Comparison of ENCODE assay signal across 12 cellular contexts in genomic region chr11:16981651-16982194, GRCh38. TPM values are rescaled to one million over a fixed set of nuclear protein-coding genes. Genes with fewer than 3 reads are reported as not detected.
DNase-seq lines count a peak whose midpoint lies in the region; ATAC-seq, FAIRE-seq and TF ChIP-seq lines count a peak whose summit lies in the region.
"Had no signal": no experiment of that assay in that cellular context is flagged by ENCODE, and none has a peak within 500 bp of the region (broad histone marks: within the 10 kb centered on the region; RNA-seq: fewer than 3 reads in every experiment).

No MANE protein-coding gene starts in this region.

- no peak for FAIRE-seq in small intestine (lab: Jason Lieb, UNC)

- WGBS in endodermal cell (ENCODE audit: insufficient coverage in 1 of 2, insufficient read length in 1 of 2), 2 experiments = 40 to 67% methylated on average over 3 to 9 of the region's 9 CpGs
- no CpG with 5 or more reads among the region's 9 CpGs for WGBS in mesendoderm (ENCODE audit: extremely low coverage, insufficient coverage, low lambda C conversion rate)
- 60 to 67% (median 66%) methylated on average over 9 of the region's 9 CpGs for WGBS in small intestine, 3 donors

- ATAC-seq in Right ventricle myocardium inferior = peak; percentile 71
- ATAC-seq: stimulated activated memory B cell treated with anti-CD40 and anti-IgM and Interleukin-4, amounts not matched to agents 10 μg/mL and 1 μg/mL and 100 μg/mL, for 72 hours had no signal

- no peak overlapping the region for H3K27ac Mint-ChIP-seq in endodermal cell

- no peaks in the 10 kb centered on the region for H3K79me1 ChIP-seq in mesendoderm (ENCODE audit: low read length)

- no peak overlapping the region for H2BK5ac ChIP-seq in mesendoderm (ENCODE audit: low read length)

- no peak for TF ChIP-seq CTCF in endodermal cell (conservative IDR thresholded peaks at IDR 0.05)

- no peak overlapping the region for H2AK5ac ChIP-seq in mesendoderm (ENCODE audit: low read length)

- H3K9me3 ChIP-seq in endodermal cell (ENCODE audit: control insufficient read depth, low read length) (no peaks in the 10 kb centered on the region), small intestine (ENCODE audit: control insufficient read depth, low read depth) (no peaks in the 10 kb centered on the region)
- H3K9me3 ChIP-seq: BLaER1 had no signal

- no peak overlapping the region for H3K18ac ChIP-seq in mesendoderm (ENCODE audit: low read length)

- H3K27me3 ChIP-seq in endodermal cell (ENCODE audit: control insufficient read depth, insufficient read depth, low read length, poor library complexity, severe bottlenecking) (no peaks in the 10 kb centered on the region), mesendoderm (ENCODE audit: insufficient read depth, low read length, poor library complexity) (no peaks in the 10 kb centered on the region), small intestine (ENCODE audit: control insufficient read depth in 2 of 2, insufficient read depth in 2 of 2, low read length in 2 of 2) (no peaks in the 10 kb centered on the region)
- H3K27me3 ChIP-seq: BLaER1 had no signal

- H3K4me3 Mint-ChIP-seq in endodermal cell = no peak overlapping the region
- H3K4me3 Mint-ChIP-seq: stimulated activated memory B cell treated with anti-CD40 and anti-IgM and Interleukin-4, amounts not matched to agents 10 μg/mL and 1 μg/mL and 100 μg/mL, for 72 hours had no signal

- H3K36me3 Mint-ChIP-seq in endodermal cell (ENCODE audit: low read depth) = no peaks in the 10 kb centered on the region
- H3K36me3 Mint-ChIP-seq: stimulated activated memory B cell treated with anti-CD40 and anti-IgM and Interleukin-4, amounts not matched to agents 10 μg/mL and 1 μg/mL and 100 μg/mL, for 72 hours had no signal

- H3K4me3 ChIP-seq in endodermal cell (ENCODE audit: low read length) = no peak overlapping the region
- no peak overlapping the region for H3K4me3 ChIP-seq in mesendoderm (ENCODE audit: low read length)
- H3K4me3 ChIP-seq in small intestine (ENCODE audit: low read depth in 1 of 2, low read length in 2 of 2) = no peak overlapping the region
- H3K4me3 ChIP-seq: BLaER1 had no signal

- H3K27me3 Mint-ChIP-seq in endodermal cell (ENCODE audit: insufficient read depth) = peaks cover 7% of the 10 kb centered on the region
- H3K27me3 Mint-ChIP-seq: stimulated activated memory B cell treated with anti-CD40 and anti-IgM and Interleukin-4, amounts not matched to agents 10 μg/mL and 1 μg/mL and 100 μg/mL, for 72 hours had no signal

- H4K8ac ChIP-seq in mesendoderm (ENCODE audit: low read depth, low read length) = no peak overlapping the region

- no peak overlapping the region for H4K5ac ChIP-seq in mesendoderm (ENCODE audit: low read length)

- DNase-seq in Right ventricle myocardium inferior (ENCODE audit: missing footprints) (no peak), cardiac septum (ENCODE audit: low spot score) (no peak), endodermal cell (peak; percentile 68), mesendoderm (peak; percentile 88), small intestine (no peak), NK-92 (lab: John Stamatoyannopoulos, UW; ENCODE audit: unreplicated experiment) (no peak), DMS114 treated with DMSO at 0.1 percent for 48 hours (lab: John Stamatoyannopoulos, UW; ENCODE audit: unreplicated experiment) (no peak), activated gamma-delta T cell (lab: John Stamatoyannopoulos, UW) (no peak)
- DNase-seq: activated CD4-positive, alpha-beta T cell treated with anti-CD3 and anti-CD28 coated beads, Interleukin-2, amount 50 U/mL, for 48 hours; NCI-H1092 treated with DMSO at 0.1 percent for 48 hours had no signal

- no peak overlapping the region for H3K4ac ChIP-seq in mesendoderm (ENCODE audit: low read depth, low read length)

- no peak overlapping the region for H3K9ac ChIP-seq in endodermal cell (ENCODE audit: extremely low read depth, low read length, poor library complexity, severe bottlenecking)
- H3K9ac ChIP-seq in mesendoderm (ENCODE audit: low read length) = no peak overlapping the region
- H3K9ac ChIP-seq: BLaER1 had no signal

- H3K23ac ChIP-seq in mesendoderm (ENCODE audit: low read length) = no peak overlapping the region

- no peak overlapping the region for H2BK120ac ChIP-seq in mesendoderm (ENCODE audit: low read depth, low read length)

- H3K79me2 ChIP-seq in mesendoderm (ENCODE audit: control insufficient read depth, insufficient read depth, low read length) = no peaks in the 10 kb centered on the region

- no peak overlapping the region for H3K56ac ChIP-seq in mesendoderm (ENCODE audit: low read length)

- H3K4me1 ChIP-seq in endodermal cell (ENCODE audit: control insufficient read depth, insufficient read depth, low read length) (peaks cover 16% of the 10 kb centered on the region), mesendoderm (ENCODE audit: control insufficient read depth, low read depth, low read length) (peaks cover 3% of the 10 kb centered on the region), small intestine (ENCODE audit: control insufficient read depth in 2 of 2, insufficient read depth in 1 of 2, low read depth in 1 of 2, low read length in 1 of 2) (peaks cover 8 to 15% of the 10 kb centered on the region in 2 donors)

- H3K9me3 Mint-ChIP-seq in endodermal cell = no peaks in the 10 kb centered on the region
- H3K9me3 Mint-ChIP-seq: stimulated activated memory B cell treated with anti-CD40 and anti-IgM and Interleukin-4, amounts not matched to agents 10 μg/mL and 1 μg/mL and 100 μg/mL, for 72 hours had no signal

- intact Hi-C loops in Right ventricle myocardium inferior (cut with DNase I) (no loop called here), cardiac septum (cut with DNase I) (no loop called here)

- H3K36me3 ChIP-seq in endodermal cell (ENCODE audit: control insufficient read depth, insufficient read depth, low read length) (no peaks in the 10 kb centered on the region), mesendoderm (ENCODE audit: control insufficient read depth, insufficient read depth, low read length) (no peaks in the 10 kb centered on the region), small intestine (ENCODE audit: control insufficient read depth in 2 of 2, insufficient read depth in 2 of 2, low read length in 2 of 2) (no peaks in the 10 kb centered on the region)
- H3K36me3 ChIP-seq: BLaER1 had no signal

- peak overlapping the region; percentile 99 for H3K27ac ChIP-seq in endodermal cell (ENCODE audit: low read depth, low read length)
- no peak overlapping the region for H3K27ac ChIP-seq in mesendoderm (ENCODE audit: low read depth, low read length)
- H3K27ac ChIP-seq in small intestine (ENCODE audit: low read depth in 1 of 2, low read length in 1 of 2) = no peak overlapping the region
- H3K27ac ChIP-seq: BLaER1 had no signal

- H3K4me1 Mint-ChIP-seq in endodermal cell = peaks cover 25% of the 10 kb centered on the region

- H3K4me2 ChIP-seq in mesendoderm (ENCODE audit: low read length) = no peak overlapping the region
- H3K4me2 ChIP-seq: BLaER1 had no signal

- no peak overlapping the region for H2BK15ac ChIP-seq in mesendoderm (replicated peaks; ENCODE audit: low read depth)

RNA-seq across cellular contexts. Expression of gene PLEKHA7, which starts 32.5 kb away (rescaled TPM):
- total RNA-seq in Right ventricle myocardium inferior (18.3 TPM), cardiac septum (77.1 TPM), endodermal cell (10 to 100 TPM; 17.5 to 21.9 TPM)
- polyA plus RNA-seq in endodermal cell (2013, experiment 1 of 2) = 19.0 TPM
- polyA plus RNA-seq in endodermal cell (2013, experiment 2 of 2) = 20.8 TPM
- polyA plus RNA-seq in mesendoderm (2013, experiment 1 of 2) = 3.1 TPM
- polyA plus RNA-seq in mesendoderm (2013, experiment 2 of 2) = 2.9 TPM
- 10 to 100 TPM; 28.1 to 69.3 (median 52.1) TPM for polyA plus RNA-seq in small intestine

Comparison
In these comparisons a context has a peak if more than half of its experiments do, and no peak if none do; other contexts are left out.
1. DNase-seq: peak in endodermal cell (single experiment) and mesendoderm (single experiment); none in Right ventricle myocardium inferior (single experiment), cardiac septum (single experiment), small intestine (single experiment), NK-92 (single experiment), DMS114 treated with DMSO at 0.1 percent for 48 hours (single experiment) and activated gamma-delta T cell (single experiment).